Comparison of ENCODE assay signal across 26 cellular contexts in the genomic region with DNA sequence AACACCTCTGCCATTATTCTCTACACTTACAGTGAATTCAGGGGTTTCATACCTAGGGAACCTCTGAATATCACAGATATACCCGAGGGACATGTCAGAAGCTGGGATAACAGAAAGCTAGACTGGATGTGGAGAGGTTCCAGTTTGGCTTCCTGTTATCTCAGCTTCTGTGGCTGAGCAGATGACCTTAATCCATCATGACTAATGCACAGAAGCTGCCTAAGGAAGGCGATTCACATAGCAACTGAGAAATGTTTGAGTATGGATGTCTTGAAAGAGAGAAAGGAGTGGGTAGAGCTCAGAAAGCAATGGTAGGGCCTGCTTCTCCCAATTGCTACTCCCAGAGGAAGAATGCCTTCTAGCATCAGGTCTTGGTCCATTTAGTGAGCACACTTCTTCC.
A peak's percentile ranks its signal among the peaks of the same experiment; 100 is the strongest.
DNase-seq lines count a peak whose midpoint lies in the region; ATAC-seq and TF ChIP-seq lines count a peak whose summit lies in the region.
"Had no signal": no experiment of that assay in that cellular context is flagged by ENCODE, and none has a peak within 500 bp of the region (broad histone marks: within the 10 kb centered on the region; RNA-seq: fewer than 3 reads in every experiment).

No MANE protein-coding gene starts in this region.

- DNase-seq in HPDE6-E6E7 (ENCODE audit: extremely low spot score) = peak; percentile 6
- no peak for DNase-seq in RWPE2 (ENCODE audit: low spot score)
- peak; percentile 29 for DNase-seq in epithelial cell of prostate (ENCODE audit: low read depth, low spot score)
- DNase-seq in trophoblast cell = no peak
- no peak for DNase-seq in mesenteric fat pad (ENCODE audit: low spot score)
- no peak for DNase-seq in NCI-H774 (lab: John Stamatoyannopoulos, UW)
- DNase-seq in dorsolateral prefrontal cortex = no peak
- no peak for DNase-seq in DMS153 treated with DMSO at 0.1 percent for 48 hours (lab: John Stamatoyannopoulos, UW; ENCODE audit: unreplicated experiment)
- DNase-seq: activated CD4-positive, CD25-positive, alpha-beta regulatory T cell; activated CD8-positive, alpha-beta memory T cell treated with anti-CD3 and anti-CD28 coated beads, Interleukin-2, amount 10 ng/mL, durations not matched to agents 7 days and 5 days; activated naive CD4-positive, alpha-beta T cell treated with anti-CD3 and anti-CD28 coated beads for 36 hours; adrenal gland; Caco-2; effector memory CD8-positive, alpha-beta T cell; esophagus squamous epithelium; HCEC 1CT; left ventricle myocardium superior; midbrain; naive thymus-derived CD8-positive, alpha-beta T cell; NCI-H146; NCI-H510A treated with DMSO at 0.1 percent for 48 hours; spleen; substantia nigra had no signal

- H3K4me2 ChIP-seq in trophoblast cell (ENCODE audit: low read length) = no peak overlapping the region
- H3K4me2 ChIP-seq: BLaER1 treated with 17β-estradiol and CSF1 and Interleukin-3, amounts not matched to agents 10 nM and 100 nM; KMS-11 had no signal

- no peak overlapping the region for H3K18ac ChIP-seq in trophoblast cell (ENCODE audit: low read length)

- peak; percentile 45; the same call in 2 of the 3 replicates for ATAC-seq in RWPE2 (ENCODE audit: low read depth)
- ATAC-seq: activated CD8-positive, alpha-beta memory T cell treated with anti-CD3 and anti-CD28 coated beads, Interleukin-2, amount 10 ng/mL, durations not matched to agents 7 days and 5 days; effector memory CD8-positive, alpha-beta T cell; left ventricle myocardium superior; naive thymus-derived CD8-positive, alpha-beta T cell had no signal

- WGBS in trophoblast cell (ENCODE audit: extremely low coverage, insufficient coverage, insufficient read length) = no CpG with 5 or more reads among the region's 2 CpGs

- no peak overlapping the region for H3K4ac ChIP-seq in trophoblast cell (ENCODE audit: low read depth, low read length)

- no peak overlapping the region for H3K4me3 ChIP-seq in RWPE2 (ENCODE audit: severe bottlenecking)
- H3K4me3 ChIP-seq in trophoblast cell (ENCODE audit: low read depth, low read length) = no peak overlapping the region
- H3K4me3 ChIP-seq in dorsolateral prefrontal cortex = no peak overlapping the region
- H3K4me3 ChIP-seq: adrenal gland; BLaER1 treated with 17β-estradiol and CSF1 and Interleukin-3, amounts not matched to agents 10 nM and 100 nM; coronary artery; esophagus squamous epithelium; spleen had no signal

- H2BK12ac ChIP-seq in trophoblast cell (ENCODE audit: low read length) = no peak overlapping the region

- H4K12ac ChIP-seq in trophoblast cell (ENCODE audit: low read depth, low read length) = no peak overlapping the region

- H2BK120ac ChIP-seq in trophoblast cell (ENCODE audit: insufficient read depth, low read length, poor library complexity) = no peak overlapping the region

- TF ChIP-seq CTCF in RWPE2 (IDR thresholded peaks at IDR 0.05; ENCODE audit: poor library complexity, severe bottlenecking) (no peak), dorsolateral prefrontal cortex (IDR thresholded peaks at IDR 0.05 in 54 of 56, conservative IDR thresholded peaks at IDR 0.05 in 2 of 56; ENCODE audit: low read depth in 1 of 56, partially characterized antibody in 56 of 56) (no peak)

- H3K4me1 ChIP-seq in RWPE2 (ENCODE audit: insufficient read depth, poor library complexity, severe bottlenecking) = no peaks in the 10 kb centered on the region
- H3K4me1 ChIP-seq in trophoblast cell (ENCODE audit: control insufficient read depth in 1 of 2, insufficient read depth in 2 of 2, low read length in 2 of 2) = no peaks in the 10 kb centered on the region
- H3K4me1 ChIP-seq: adrenal gland; BLaER1 treated with 17β-estradiol and CSF1 and Interleukin-3, amounts not matched to agents 10 nM and 100 nM; Caco-2; esophagus squamous epithelium; spleen had no signal

- H3K27ac ChIP-seq in RWPE2 (ENCODE audit: poor library complexity, severe bottlenecking) (no peak overlapping the region), epithelial cell of prostate (no peak overlapping the region), trophoblast cell (ENCODE audit: low read depth, low read length) (no peak overlapping the region), dorsolateral prefrontal cortex (no peak overlapping the region)
- H3K27ac ChIP-seq: adrenal gland; BLaER1 treated with 17β-estradiol and CSF1 and Interleukin-3, amounts not matched to agents 10 nM and 100 nM; coronary artery; esophagus squamous epithelium; KMS-11; spleen had no signal

- H4K91ac ChIP-seq in trophoblast cell (ENCODE audit: low read depth, low read length) = no peak overlapping the region

- H2BK5ac ChIP-seq in trophoblast cell (ENCODE audit: low read depth, low read length, poor library complexity) = no peak overlapping the region

- no peaks in the 10 kb centered on the region for H3K79me2 ChIP-seq in trophoblast cell (ENCODE audit: control insufficient read depth, insufficient read depth, low read length, poor library complexity)

- H3K36me3 ChIP-seq in RWPE2 (ENCODE audit: low read depth) = no peaks in the 10 kb centered on the region
- H3K36me3 ChIP-seq in trophoblast cell (ENCODE audit: control insufficient read depth in 1 of 2, insufficient read depth in 2 of 2, low read length in 2 of 2) = no peaks in the 10 kb centered on the region
- H3K36me3 ChIP-seq: adrenal gland; BLaER1 treated with 17β-estradiol and CSF1 and Interleukin-3, amounts not matched to agents 10 nM and 100 nM; esophagus squamous epithelium; spleen had no signal

- no peaks in the 10 kb centered on the region for H3K27me3 ChIP-seq in RWPE2 (ENCODE audit: insufficient read depth, poor library complexity, severe bottlenecking)
- H3K27me3 ChIP-seq in trophoblast cell (ENCODE audit: insufficient read depth, low read length) = no peaks in the 10 kb centered on the region
- H3K27me3 ChIP-seq in dorsolateral prefrontal cortex = no peaks in the 10 kb centered on the region
- H3K27me3 ChIP-seq: adrenal gland; BLaER1 treated with 17β-estradiol and CSF1 and Interleukin-3, amounts not matched to agents 10 nM and 100 nM; esophagus squamous epithelium; spleen had no signal

- no peaks in the 10 kb centered on the region for H3K79me1 ChIP-seq in trophoblast cell (ENCODE audit: low read length)

- H2AK5ac ChIP-seq in trophoblast cell (ENCODE audit: low read length) = no peak overlapping the region

- peak overlapping the region; percentile 10 for H4K8ac ChIP-seq in trophoblast cell (ENCODE audit: low read depth, low read length)

- H3K9ac ChIP-seq in trophoblast cell (ENCODE audit: low read length) = no peak overlapping the region
- H3K9ac ChIP-seq: BLaER1 treated with 17β-estradiol and CSF1 and Interleukin-3, amounts not matched to agents 10 nM and 100 nM; KMS-11 had no signal

- no peak overlapping the region for H2AFZ ChIP-seq in trophoblast cell (ENCODE audit: insufficient read depth, low read length, poor library complexity)

- intact Hi-C loops in dorsolateral prefrontal cortex (cut with DNase I) = no loop called here

- H3K23ac ChIP-seq in trophoblast cell (ENCODE audit: low read length) = peak overlapping the region; percentile 85

- H3K9me3 ChIP-seq in RWPE2 (ENCODE audit: severe bottlenecking) (no peaks in the 10 kb centered on the region), trophoblast cell (ENCODE audit: insufficient read depth, low read depth, low read length) (no peaks in the 10 kb centered on the region)
- H3K9me3 ChIP-seq: adrenal gland, Caco-2, esophagus squamous epithelium had no signal

- no peak overlapping the region for H3K14ac ChIP-seq in trophoblast cell (ENCODE audit: low read length)

Comparison
In these comparisons a context has a peak if more than half of its experiments do, and no peak if none do; other contexts are left out.
1. DNase-seq: peak in HPDE6-E6E7 (single experiment) and epithelial cell of prostate (single experiment); none in RWPE2 (single experiment), trophoblast cell (0 of 2), mesenteric fat pad (single experiment), NCI-H774 (single experiment), dorsolateral prefrontal cortex (0 of 10) and DMS153 treated with DMSO at 0.1 percent for 48 hours (single experiment).